ENCODE assay signal across 27 cellular contexts in the genomic region with DNA sequence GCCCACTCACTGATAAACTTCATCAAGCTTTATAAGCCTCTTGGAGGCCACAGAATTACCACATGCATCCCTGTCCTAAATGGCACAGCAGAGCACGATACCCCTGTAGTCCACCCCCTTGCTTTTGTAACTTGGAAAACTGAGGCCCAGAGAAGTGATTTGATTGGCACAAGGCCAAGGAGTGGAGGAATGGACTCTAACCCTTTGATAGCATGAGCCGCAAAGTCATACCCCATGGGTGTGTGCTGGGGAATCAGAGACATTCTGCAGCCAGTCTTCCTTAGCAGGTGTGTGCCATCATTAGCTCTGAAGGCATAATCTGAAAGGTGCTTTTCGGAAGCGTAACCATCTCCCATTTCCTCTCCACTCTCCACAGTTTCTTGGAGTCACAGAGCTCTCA.
"Had no signal": no experiment of that assay in that cellular context is flagged by ENCODE, and none has a peak within 500 bp of the region (broad histone marks: within the 10 kb centered on the region; RNA-seq: fewer than 3 reads in every experiment).

No MANE protein-coding gene starts in this region.

- H3K4me1 ChIP-seq: gastroesophageal sphincter, parathyroid adenoma, suprapubic skin, transverse colon, upper lobe of right lung, uterus had no signal

- H3K27ac Mint-ChIP-seq: dendritic cell treated with granulocyte-macrophage colony-stimulating factor and Interleukin-4, amounts not matched to agents 40 ng/mL and 50 ng/mL, for 4 days; endodermal cell; memory B cell; naive B cell; natural killer cell treated with Interleukin-12 subunit alpha and Interleukin-12 subunit beta and Interleukin-15 and Interleukin-18, amount 100 ng/mL, for 72 hours; neural progenitor cell; progenitor cell of endocrine pancreas; stimulated activated effector memory CD8-positive, alpha-beta T cell treated with anti-CD3 and anti-CD28 coated beads, Interleukin-12 subunit alpha, Interleukin-12 subunit beta, amount 100 ng/mL, for 72 hours had no signal

- H3K36me3 ChIP-seq: gastroesophageal sphincter, heart left ventricle, neural progenitor cell, transverse colon, upper lobe of right lung, uterus had no signal

- H3K9me3 ChIP-seq: gastroesophageal sphincter, heart left ventricle, suprapubic skin, transverse colon, upper lobe of right lung, uterus had no signal

- H3K4me3 ChIP-seq: gastroesophageal sphincter, heart left ventricle, lung, neural progenitor cell, suprapubic skin, transverse colon, upper lobe of right lung, uterus had no signal

- H2AFZ ChIP-seq: neural progenitor cell, parathyroid adenoma had no signal

- H3K4me1 Mint-ChIP-seq: memory B cell; naive B cell; neural progenitor cell; stimulated activated effector memory CD8-positive, alpha-beta T cell treated with anti-CD3 and anti-CD28 coated beads, Interleukin-12 subunit alpha, Interleukin-12 subunit beta, amount 100 ng/mL, for 72 hours had no signal

- H3K27me3 Mint-ChIP-seq: dendritic cell treated with granulocyte-macrophage colony-stimulating factor and Interleukin-4, amounts not matched to agents 40 ng/mL and 50 ng/mL, for 4 days; natural killer cell treated with Interleukin-12 subunit alpha and Interleukin-12 subunit beta and Interleukin-15 and Interleukin-18, amount 100 ng/mL, for 72 hours had no signal

- DNase-seq: effector CD8-positive, alpha-beta T cell; endodermal cell; foreskin fibroblast; heart left ventricle; hippocampal formation; left cardiac atrium; left ventricle myocardium superior; naive B cell; stimulated activated CD4-positive, alpha-beta T cell treated with anti-CD3 and anti-CD28 coated beads, Interleukin-2, amount 100 ng/mL, for 24 hours; stimulated activated CD4-positive, alpha-beta T cell treated with anti-CD3 and anti-CD28 coated beads, Interleukin-4, amount 100 ng/mL, for 24 hours; stimulated activated naive CD4-positive, alpha-beta T cell treated with Interleukin-2 at 50 U/mL for 16 hours; transverse colon; upper lobe of right lung; uterus had no signal

- H3K4me3 Mint-ChIP-seq: dendritic cell treated with granulocyte-macrophage colony-stimulating factor and Interleukin-4, amounts not matched to agents 40 ng/mL and 50 ng/mL, for 4 days; endodermal cell; memory B cell; naive B cell; natural killer cell treated with Interleukin-12 subunit alpha and Interleukin-12 subunit beta and Interleukin-15 and Interleukin-18, amount 100 ng/mL, for 72 hours; neural progenitor cell; stimulated activated effector memory CD8-positive, alpha-beta T cell treated with anti-CD3 and anti-CD28 coated beads, Interleukin-12 subunit alpha, Interleukin-12 subunit beta, amount 100 ng/mL, for 72 hours had no signal

- H3K9me3 Mint-ChIP-seq: dendritic cell treated with granulocyte-macrophage colony-stimulating factor and Interleukin-4, amounts not matched to agents 40 ng/mL and 50 ng/mL, for 4 days; endodermal cell; memory B cell; naive B cell; natural killer cell treated with Interleukin-12 subunit alpha and Interleukin-12 subunit beta and Interleukin-15 and Interleukin-18, amount 100 ng/mL, for 72 hours; neural progenitor cell; stimulated activated effector memory CD8-positive, alpha-beta T cell treated with anti-CD3 and anti-CD28 coated beads, Interleukin-12 subunit alpha, Interleukin-12 subunit beta, amount 100 ng/mL, for 72 hours had no signal

- H3K27me3 ChIP-seq: heart left ventricle, neural progenitor cell, suprapubic skin, transverse colon, uterus had no signal

- H3K36me3 Mint-ChIP-seq: memory B cell; naive B cell; natural killer cell treated with Interleukin-12 subunit alpha and Interleukin-12 subunit beta and Interleukin-15 and Interleukin-18, amount 100 ng/mL, for 72 hours; neural progenitor cell; stimulated activated effector memory CD8-positive, alpha-beta T cell treated with anti-CD3 and anti-CD28 coated beads, Interleukin-12 subunit alpha, Interleukin-12 subunit beta, amount 100 ng/mL, for 72 hours had no signal

- H3K27ac ChIP-seq: epithelial cell of prostate, gastroesophageal sphincter, heart left ventricle, neural progenitor cell, parathyroid adenoma, suprapubic skin, transverse colon, upper lobe of right lung, uterus had no signal

- H3K79me2 ChIP-seq: parathyroid adenoma had no signal

- ATAC-seq: esophagus mucosa; gastroesophageal sphincter; heart left ventricle; left cardiac atrium; left ventricle myocardium superior; natural killer cell treated with Interleukin-12 subunit alpha and Interleukin-12 subunit beta and Interleukin-15 and Interleukin-18, amount 100 ng/mL, for 72 hours; sciatic nerve; stimulated activated effector memory CD8-positive, alpha-beta T cell treated with anti-CD3 and anti-CD28 coated beads, Interleukin-12 subunit alpha, Interleukin-12 subunit beta, amount 100 ng/mL, for 72 hours; upper lobe of right lung had no signal

- H3K4me2 ChIP-seq: neural progenitor cell had no signal
